ENCODE assay signal across 8 cellular contexts in the genomic region with DNA sequence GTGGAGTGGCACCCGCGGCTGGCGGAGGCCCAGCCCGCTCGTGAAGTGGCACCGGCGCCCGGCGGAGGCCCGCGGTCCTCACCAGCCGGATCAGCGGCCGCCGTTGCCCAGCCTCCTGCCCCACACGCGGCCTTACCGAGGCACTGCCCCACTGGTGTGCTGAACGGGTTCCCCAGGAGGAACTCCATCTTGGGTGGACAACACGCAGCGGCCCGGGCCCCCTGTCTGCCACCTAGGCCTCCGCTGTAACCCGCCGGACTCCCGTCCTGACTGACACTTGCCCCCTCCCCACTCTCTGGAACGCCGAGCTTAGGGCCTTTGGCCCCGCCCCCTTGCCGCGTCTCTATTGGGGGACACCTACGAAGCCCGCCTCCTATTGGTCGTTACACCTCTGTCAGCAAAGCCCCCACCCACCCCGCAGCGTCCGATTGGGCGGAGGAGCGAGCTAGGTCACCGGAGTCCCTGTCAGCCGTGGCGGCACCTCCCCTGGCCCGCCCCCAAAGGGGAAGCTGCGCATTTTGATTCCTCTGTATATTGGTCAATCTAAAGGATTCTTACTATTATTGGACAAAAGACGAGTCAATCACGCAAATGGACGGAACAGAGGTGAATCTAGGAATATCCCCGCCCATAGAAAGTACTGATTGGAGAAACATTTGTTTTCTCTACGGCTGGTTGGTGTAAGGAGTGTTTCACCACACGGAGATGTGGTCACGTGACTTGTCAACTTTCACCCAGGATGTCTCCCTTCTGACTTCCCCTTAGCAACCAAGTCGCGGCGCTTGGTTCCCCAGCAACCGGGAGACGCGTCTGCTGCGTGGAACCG. TPM values are rescaled to one million over a fixed set of nuclear protein-coding genes. Genes with fewer than 3 reads are reported as not detected.
DNase-seq lines count a peak whose midpoint lies in the region; ATAC-seq and TF ChIP-seq lines count a peak whose summit lies in the region.

A gene with protein sequence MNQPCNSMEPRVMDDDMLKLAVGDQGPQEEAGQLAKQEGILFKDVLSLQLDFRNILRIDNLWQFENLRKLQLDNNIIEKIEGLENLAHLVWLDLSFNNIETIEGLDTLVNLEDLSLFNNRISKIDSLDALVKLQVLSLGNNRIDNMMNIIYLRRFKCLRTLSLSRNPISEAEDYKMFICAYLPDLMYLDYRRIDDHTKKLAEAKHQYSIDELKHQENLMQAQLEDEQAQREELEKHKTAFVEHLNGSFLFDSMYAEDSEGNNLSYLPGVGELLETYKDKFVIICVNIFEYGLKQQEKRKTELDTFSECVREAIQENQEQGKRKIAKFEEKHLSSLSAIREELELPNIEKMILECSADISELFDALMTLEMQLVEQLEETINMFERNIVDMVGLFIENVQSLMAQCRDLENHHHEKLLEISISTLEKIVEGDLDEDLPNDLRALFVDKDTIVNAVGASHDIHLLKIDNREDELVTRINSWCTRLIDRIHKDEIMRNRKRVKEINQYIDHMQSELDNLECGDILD (plus strand): TSS at position 737 of the 826 bp plus-strand sequence. CDS start 4,737 bp downstream, outside the sequence.
TSS of gene TOM1L2 (minus strand) at position 275 of the 826 bp plus-strand sequence. CDS start at position 188, 87 bp downstream.

- ATAC-seq in GM21786 (IDR thresholded peaks at IDR 0.05; ENCODE audit: unreplicated experiment) (peak; percentile 88), Panc1 (peak; percentile 96)
- peak; percentile 94 to 96 for ATAC-seq in activated T-cell treated with anti-CD3 and anti-CD28 coated beads, Interleukin-2, amount 50 U/mL, for 72 hours (replicated peaks in 1 of 2)

- H3K4me3 ChIP-seq in KMS-11 (IDR thresholded peaks at IDR 0.05; ENCODE audit: insufficient read depth, low read depth, low read length): no peak within 1 kb of the TSS
- peak within 1 kb of the TSS; percentile 75 to 81 for H3K4me3 ChIP-seq in Panc1 (ENCODE audit: low read depth in 2 of 2, low read length in 2 of 2)
- peak within 1 kb of the TSS; percentile 79 to 95 (median 92) for H3K4me3 ChIP-seq in esophagus muscularis mucosa
- H3K4me3 ChIP-seq in muscle layer of colon (ENCODE audit: low read depth in 1 of 2, low read length in 2 of 2): peak within 1 kb of the TSS; percentile 72 to 93

- TF ChIP-seq POLR2A in esophagus muscularis mucosa (IDR thresholded peaks at IDR 0.05; ENCODE audit: low read depth): peak; percentile 57

- no peaks in the 10 kb centered on the region for H3K36me3 ChIP-seq in KMS-11 (ENCODE audit: insufficient read depth)
- H3K36me3 ChIP-seq in Panc1 (ENCODE audit: control insufficient read depth, insufficient read depth, low read length): no peaks in the 10 kb centered on the region; the same call in 1 of the 2 replicates
- no peaks in the 10 kb centered on the region for H3K36me3 ChIP-seq in esophagus muscularis mucosa
- no peaks in the 10 kb centered on the region for H3K36me3 ChIP-seq in muscle layer of colon (ENCODE audit: insufficient read depth, low read length)

- CTCF ChIA-PET in Panc1 (lab: Charles Lee): interaction anchor here (0.6 to 1.0 kb wide), 3 partner anchors 11 to 87 kb away, joined by 3 to 6 read pairs (median 4); no protein-coding TSS in a partner anchor

- H3K9me3 ChIP-seq in Panc1 (ENCODE audit: control insufficient read depth, insufficient read depth, low read depth, low read length): no peaks in the 10 kb centered on the region
- no peaks in the 10 kb centered on the region for H3K9me3 ChIP-seq in esophagus muscularis mucosa
- no peaks in the 10 kb centered on the region for H3K9me3 ChIP-seq in muscle layer of colon (ENCODE audit: low read length)

- H3K4me1 ChIP-seq in KMS-11 (ENCODE audit: low read depth, poor library complexity, severe bottlenecking): peaks cover 18% of the 10 kb centered on the region
- peaks cover 18% of the 10 kb centered on the region for H3K4me1 ChIP-seq in Panc1 (ENCODE audit: control insufficient read depth, insufficient read depth, low read length)
- peaks cover 26 to 51% (median 43%) of the 10 kb centered on the region in 4 donors for H3K4me1 ChIP-seq in esophagus muscularis mucosa
- peaks cover 14% of the 10 kb centered on the region for H3K4me1 ChIP-seq in muscle layer of colon (ENCODE audit: insufficient read depth, low read length)

- H3K27ac ChIP-seq in KMS-11: no peak within 1 kb of the TSS
- peak within 1 kb of the TSS; percentile 72 for H3K27ac ChIP-seq in Panc1 (ENCODE audit: low read length)
- H3K27ac ChIP-seq in esophagus muscularis mucosa (replicated peaks in 1 of 4): peak within 1 kb of the TSS; percentile 86 to 96 (median 93)
- H3K27ac ChIP-seq in muscle layer of colon (ENCODE audit: low read depth, low read length): peak within 1 kb of the TSS; percentile 71

- H3K9me3 Mint-ChIP-seq in activated T-cell treated with anti-CD3 and anti-CD28 coated beads, Interleukin-2, amount 50 U/mL, for 72 hours: no peaks in the 10 kb centered on the region

- intact Hi-C loops in Panc1 (cut with micrococcal nuclease; ENCODE audit: unreplicated experiment) (no loop called here), esophagus muscularis mucosa (cut with DNase I) (loop anchor here (10.0 kb wide), 2 partner anchors 48 to 88 kb away; no protein-coding TSS in a partner anchor)

- H3K4me3 Mint-ChIP-seq in activated T-cell treated with anti-CD3 and anti-CD28 coated beads, Interleukin-2, amount 50 U/mL, for 72 hours: peak within 1 kb of the TSS; percentile 91 to 93

- TF ChIP-seq EP300 in esophagus muscularis mucosa (IDR thresholded peaks at IDR 0.05): no peak

- in situ Hi-C loops in Panc1 (cut with HindIII; ENCODE audit: low pct_unique_long_range_greater_than_20kb, low sequenced_read_pairs): no loop called here

- BruUV-seq in Panc1 (replicated peaks; lab: Mats Ljungman, UMichigan): no TSS peak

- peak within 1 kb of the TSS; percentile 78 for H3K27ac Mint-ChIP-seq in activated T-cell treated with anti-CD3 and anti-CD28 coated beads, Interleukin-2, amount 50 U/mL, for 72 hours

- DNase-seq in DMS79 treated with DMSO at 0.1 percent for 48 hours (lab: John Stamatoyannopoulos, UW) (peak; percentile 96), Panc1 (ENCODE audit: low read depth, low spot score) (peak; percentile 100), esophagus muscularis mucosa (ENCODE audit: extremely low spot score) (peak; percentile 100)
- peak; percentile 100 for DNase-seq in activated T-cell treated with anti-CD3 and anti-CD28 coated beads, Interleukin-2, amount 50 U/mL, for 72 hours
- peak; percentile 98 to 99 for DNase-seq in stimulated activated CD8-positive, alpha-beta memory T cell treated with anti-CD3 and anti-CD28 coated beads, Interleukin-7, amount 100 ng/mL, for 1 hour (ENCODE audit: low read depth in 2 of 2)

- no peaks in the 10 kb centered on the region for H3K79me2 ChIP-seq in KMS-11 (ENCODE audit: insufficient read depth, low read depth)

- H3K9ac ChIP-seq in KMS-11 (peak within 1 kb of the TSS; percentile 22; the same call in 1 of the 2 replicates), muscle layer of colon (ENCODE audit: low read length) (peak within 1 kb of the TSS; percentile 76)

- peaks cover 49% of the 10 kb centered on the region for H3K4me1 Mint-ChIP-seq in activated T-cell treated with anti-CD3 and anti-CD28 coated beads, Interleukin-2, amount 50 U/mL, for 72 hours (ENCODE audit: low read depth)

- TF ChIP-seq CTCF in KMS-11 (conservative IDR thresholded peaks at IDR 0.05; ENCODE audit: low read depth, low read length) (0 out of 2 replicates have a peak, but pooled peaks have one; percentile 19), Panc1 (IDR thresholded peaks at IDR 0.05) (no peak), esophagus muscularis mucosa (IDR thresholded peaks at IDR 0.05) (no peak)

- H4K20me1 ChIP-seq in KMS-11 (ENCODE audit: insufficient read depth): no peaks in the 10 kb centered on the region

- 1% methylated on average over 24 of the region's 59 CpGs for WGBS in esophagus muscularis mucosa

- H3K27me3 Mint-ChIP-seq in activated T-cell treated with anti-CD3 and anti-CD28 coated beads, Interleukin-2, amount 50 U/mL, for 72 hours (ENCODE audit: low read depth): no peaks in the 10 kb centered on the region

- H3K36me3 Mint-ChIP-seq in activated T-cell treated with anti-CD3 and anti-CD28 coated beads, Interleukin-2, amount 50 U/mL, for 72 hours (ENCODE audit: insufficient read depth in 2 of 2): peaks cover 0 to 2% of the 10 kb centered on the region in 2 donors

- no peaks in the 10 kb centered on the region for H3K27me3 ChIP-seq in KMS-11 (ENCODE audit: insufficient read depth, low read depth)
- H3K27me3 ChIP-seq in Panc1 (ENCODE audit: control insufficient read depth, insufficient read depth, low read length): no peaks in the 10 kb centered on the region
- no peaks in the 10 kb centered on the region for H3K27me3 ChIP-seq in esophagus muscularis mucosa
- no peaks in the 10 kb centered on the region for H3K27me3 ChIP-seq in muscle layer of colon (ENCODE audit: control insufficient read depth in 1 of 2, insufficient read depth in 2 of 2, low read length in 2 of 2)

- H2AFZ ChIP-seq in KMS-11 (ENCODE audit: low read depth): peak within 1 kb of the TSS; percentile 83

- POLR2A ChIA-PET in Panc1 (lab: Charles Lee): interaction anchor here (0.6 to 1.6 kb wide), 5 partner anchors 17 to 155 kb away, joined by 3 to 8 read pairs (median 3); no protein-coding TSS in a partner anchor

- H3K4me2 ChIP-seq in KMS-11: peak within 1 kb of the TSS; percentile 94

RNA-seq across cellular contexts. Expression of the first gene that starts in this region (rescaled TPM):
- total RNA-seq in Panc1 (2021; ENCODE audit: unreplicated experiment): 3.6 TPM
- polyA plus RNA-seq in Panc1 (2012; ENCODE audit: insufficient read length): 3.7 TPM
- under 1 TPM; 0.39 to 0.43 TPM for total RNA-seq in activated T-cell treated with anti-CD3 and anti-CD28 coated beads, Interleukin-2, amount 50 U/mL, for 72 hours
- total RNA-seq in esophagus muscularis mucosa: 1 to 10 TPM in 2 of 4 donors, under 1 TPM in 2; 0.71 to 4.2 (median 1.4) TPM

RNA-seq across cellular contexts. Expression of gene TOM1L2, which starts in this region (rescaled TPM):
- total RNA-seq in Panc1 (2021; ENCODE audit: unreplicated experiment) (45.2 TPM), esophagus muscularis mucosa (10 to 100 TPM; 64.4 to 96.9 (median 75.0) TPM)
- polyA plus RNA-seq in Panc1 (2012; ENCODE audit: insufficient read length): 39.0 TPM
- total RNA-seq in activated T-cell treated with anti-CD3 and anti-CD28 coated beads, Interleukin-2, amount 50 U/mL, for 72 hours: 10 to 100 TPM; 23.7 to 26.9 TPM
